In genomic region chr2:233867993-233868532, GRCh38 we compare ENCODE assay signal across 8 cellular contexts.
DNase-seq lines count a peak whose midpoint lies in the region; TF ChIP-seq lines count a peak whose summit lies in the region.

Gene MSL3B, minus strand, starts transcription at chr2:233868386.

- peaks cover 19% of the 10 kb centered on the region for H3K36me3 Mint-ChIP-seq in T-helper 1 cell treated with Interleukin-12 subunit alpha and Interleukin-12 subunit beta and Interleukin-4 antibody, amounts not matched to agents 30 μg/mL and 1 μg/mL, for 36 hours (ENCODE audit: low read depth)

- H3K27me3 Mint-ChIP-seq in T-helper 1 cell treated with Interleukin-12 subunit alpha and Interleukin-12 subunit beta and Interleukin-4 antibody, amounts not matched to agents 30 μg/mL and 1 μg/mL, for 36 hours (ENCODE audit: low read depth): peaks cover 27% of the 10 kb centered on the region

- peaks cover 23% of the 10 kb centered on the region for H3K9me3 Mint-ChIP-seq in T-helper 1 cell treated with Interleukin-12 subunit alpha and Interleukin-12 subunit beta and Interleukin-4 antibody, amounts not matched to agents 30 μg/mL and 1 μg/mL, for 36 hours

- H3K4me3 ChIP-seq in astrocyte of the spinal cord (ENCODE audit: low read depth, low read length): peak within 1 kb of the TSS; percentile 64

- in situ Hi-C loops in astrocyte of the spinal cord (cut with HindIII; ENCODE audit: low sequenced_read_pairs): no loop called here

- TF ChIP-seq CTCF in astrocyte of the spinal cord (IDR thresholded peaks at IDR 0.05; ENCODE audit: low read depth, low read length): no peak

- peak within 1 kb of the TSS; percentile 89 for H3K27ac Mint-ChIP-seq in T-helper 1 cell treated with Interleukin-12 subunit alpha and Interleukin-12 subunit beta and Interleukin-4 antibody, amounts not matched to agents 30 μg/mL and 1 μg/mL, for 36 hours

- peak within 1 kb of the TSS; percentile 94 for H3K4me3 Mint-ChIP-seq in T-helper 1 cell treated with Interleukin-12 subunit alpha and Interleukin-12 subunit beta and Interleukin-4 antibody, amounts not matched to agents 30 μg/mL and 1 μg/mL, for 36 hours

- H3K4me1 Mint-ChIP-seq in T-helper 1 cell treated with Interleukin-12 subunit alpha and Interleukin-12 subunit beta and Interleukin-4 antibody, amounts not matched to agents 30 μg/mL and 1 μg/mL, for 36 hours (ENCODE audit: low read depth): peaks cover 17% of the 10 kb centered on the region

- DNase-seq in DMS153 treated with DMSO at 0.1 percent for 48 hours (lab: John Stamatoyannopoulos, UW; ENCODE audit: unreplicated experiment) (peak; percentile 34), DMS153 (lab: John Stamatoyannopoulos, UW) (no peak), HS-5 (ENCODE audit: low read depth) (peak; percentile 35), astrocyte of the spinal cord (ENCODE audit: low read depth, low spot score) (peak; percentile 55), iPS-NIHi11 (ENCODE audit: low spot score) (peak; percentile 87), NCI-H187 treated with DMSO at 0.1 percent for 48 hours (lab: John Stamatoyannopoulos, UW) (no peak)
- peak; percentile 54 to 63 for DNase-seq in stimulated activated CD4-positive, alpha-beta T cell treated with anti-CD3 and anti-CD28 coated beads, Interleukin-2, amount 100 ng/mL, for 24 hours

Comparison
In these comparisons a context has a peak if more than half of its experiments do, and no peak if none do; other contexts are left out.
1. DNase-seq: peak in DMS153 treated with DMSO at 0.1 percent for 48 hours (single experiment), HS-5 (single experiment), astrocyte of the spinal cord (single experiment), iPS-NIHi11 (single experiment) and stimulated activated CD4-positive, alpha-beta T cell treated with anti-CD3 and anti-CD28 coated beads, Interleukin-2, amount 100 ng/mL, for 24 hours (2 of 2); none in DMS153 (single experiment) and NCI-H187 treated with DMSO at 0.1 percent for 48 hours (single experiment).